Comparison of ENCODE assay signal across 2 cellular contexts in genomic region chr9:122110100-122110833, GRCh38.
TF ChIP-seq lines count a peak whose summit lies in the region.

No MANE protein-coding gene starts in this region.

TF ChIP-seq in SK-N-SH, 30 proteins besides CTCF, POLR2A, EP300 and RAD21 (continued from another document):
- no peak for TF ChIP-seq REST (IDR thresholded peaks at IDR 0.05; ENCODE audit: low read depth, low read length)
- TF ChIP-seq POLR2AphosphoS5 (IDR thresholded peaks at IDR 0.05; ENCODE audit: low read depth, low read length) = no peak
- no peak for TF ChIP-seq USF2 (IDR thresholded peaks at IDR 0.05; ENCODE audit: borderline replicate concordance, low read depth, low read length)
- TF ChIP-seq YY1 (IDR thresholded peaks at IDR 0.05; ENCODE audit: low read depth) = no peak
- no peak for TF ChIP-seq RXRA (IDR thresholded peaks at IDR 0.05; ENCODE audit: borderline replicate concordance, low read depth)
- TF ChIP-seq USF1 (IDR thresholded peaks at IDR 0.05; ENCODE audit: borderline replicate concordance, low read depth) = no peak
- no peak for TF ChIP-seq TEAD4 (IDR thresholded peaks at IDR 0.05; ENCODE audit: borderline replicate concordance, insufficient read depth)
- no peak for TF ChIP-seq MAX (IDR thresholded peaks at IDR 0.05; ENCODE audit: low read depth)
- no peak for TF ChIP-seq PBX3 (IDR thresholded peaks at IDR 0.05)

TF ChIP-seq in SK-N-SH treated with all-trans-retinoic acid at 6 μM for 48 hours, 23 proteins besides CTCF, POLR2A, EP300 and RAD21 (continued from another document):
- TF ChIP-seq PATZ1 (CRISPR knock-in tag; IDR thresholded peaks at IDR 0.05; ENCODE audit: borderline replicate concordance) (no peak), CSDC2 (CRISPR knock-in tag; IDR thresholded peaks at IDR 0.05) (no peak), ZNF8 (CRISPR knock-in tag; IDR thresholded peaks at IDR 0.05) (no peak), TOX (CRISPR knock-in tag; IDR thresholded peaks at IDR 0.05; ENCODE audit: borderline replicate concordance) (no peak), ISL1 (CRISPR knock-in tag; IDR thresholded peaks at IDR 0.05) (no peak), CSRNP3 (CRISPR knock-in tag; IDR thresholded peaks at IDR 0.05) (no peak), ZNF70 (CRISPR knock-in tag; IDR thresholded peaks at IDR 0.05) (no peak), PPARA (CRISPR knock-in tag; IDR thresholded peaks at IDR 0.05; ENCODE audit: borderline replicate concordance) (no peak), RARB (CRISPR knock-in tag; IDR thresholded peaks at IDR 0.05) (no peak), ZFP30 (CRISPR knock-in tag; IDR thresholded peaks at IDR 0.05) (no peak), ARNTL (CRISPR knock-in tag; IDR thresholded peaks at IDR 0.05; ENCODE audit: borderline replicate concordance, low read depth) (no peak), POU6F1 (CRISPR knock-in tag; IDR thresholded peaks at IDR 0.05; ENCODE audit: borderline replicate concordance, low read depth) (no peak), ESRRG (CRISPR knock-in tag; IDR thresholded peaks at IDR 0.05) (no peak), SNAI2 (CRISPR knock-in tag; IDR thresholded peaks at IDR 0.05) (no peak), TCF4 (CRISPR knock-in tag; IDR thresholded peaks at IDR 0.05; ENCODE audit: borderline replicate concordance) (no peak), CREB5 (CRISPR knock-in tag; IDR thresholded peaks at IDR 0.05; ENCODE audit: low read depth) (no peak), ZC3H10 (CRISPR knock-in tag; IDR thresholded peaks at IDR 0.05) (no peak), BACH2 (CRISPR knock-in tag; IDR thresholded peaks at IDR 0.05; ENCODE audit: borderline replicate concordance) (no peak), ZFP3 (CRISPR knock-in tag; IDR thresholded peaks at IDR 0.05) (no peak)
